In the genomic region with DNA sequence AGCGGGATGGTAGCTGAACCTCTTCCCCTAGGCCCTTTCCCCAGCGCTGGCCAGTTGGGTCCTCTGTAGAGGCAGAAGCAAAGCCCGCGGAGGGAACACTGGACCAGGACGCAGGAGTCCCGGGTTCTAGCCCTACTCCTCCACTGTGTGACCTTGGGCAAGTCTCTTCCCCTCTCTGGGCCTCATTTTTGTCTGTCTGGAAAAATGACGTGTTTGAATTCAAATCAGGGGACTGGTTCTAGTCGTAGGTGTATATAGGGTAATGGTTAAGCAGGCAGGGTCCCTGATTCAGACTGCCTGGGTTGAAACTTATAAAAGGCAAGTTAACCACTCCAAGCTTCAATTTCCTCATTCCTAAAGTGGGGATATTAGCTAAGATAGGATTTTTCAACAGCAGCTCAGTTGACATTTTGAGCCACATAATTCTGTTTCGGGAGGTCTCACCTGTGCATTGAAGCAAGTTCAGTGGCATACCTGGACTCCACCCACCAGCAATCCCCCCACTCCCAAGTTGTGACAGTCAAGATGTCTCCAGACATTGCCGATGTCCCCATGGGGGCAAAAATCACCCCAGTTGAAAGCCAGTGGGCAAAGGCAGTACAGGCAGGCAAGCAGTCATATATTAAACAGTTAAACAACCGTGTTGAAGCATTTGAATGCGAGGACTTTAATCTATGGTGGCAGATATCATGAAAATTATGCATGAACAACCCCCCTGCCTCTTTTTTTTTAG, we compare ENCODE assay signal across 1 cellular context.
TF ChIP-seq lines count a peak whose summit lies in the region.

No MANE protein-coding gene starts in this region.

TF ChIP-seq in HepG2, 621 proteins besides CTCF, POLR2A, EP300 and RAD21 (continues in another document):
- TF ChIP-seq MXI1 (IDR thresholded peaks at IDR 0.05; ENCODE audit: borderline replicate concordance, low read depth, low read length) (no peak), ZNF740 (CRISPR knock-in tag; IDR thresholded peaks at IDR 0.05) (no peak), TOPORS (CRISPR knock-in tag; IDR thresholded peaks at IDR 0.05) (no peak), ZNF318 (CRISPR knock-in tag; IDR thresholded peaks at IDR 0.05) (no peak), GRHL1 (CRISPR knock-in tag; conservative IDR thresholded peaks at IDR 0.05) (no peak), NONO (IDR thresholded peaks at IDR 0.05) (no peak), NONO (CRISPR knock-in tag; conservative IDR thresholded peaks at IDR 0.05) (0 out of 2 replicates have a peak, but pooled peaks have one; percentile 4), AGO1 (IDR thresholded peaks at IDR 0.05; ENCODE audit: low read depth, low read length, poor library complexity, severe bottlenecking) (peak; percentile 4), RXRA (CRISPR knock-in tag; IDR thresholded peaks at IDR 0.05) (peak; percentile 10; the same call in 1 of the 2 replicates), AGO2 (optimal IDR thresholded peaks at IDR 0.05; ENCODE audit: low read depth, low read length) (no peak), TBX2 (CRISPR knock-in tag; IDR thresholded peaks at IDR 0.05; ENCODE audit: borderline replicate concordance) (no peak), ZC3H4 (CRISPR knock-in tag; IDR thresholded peaks at IDR 0.05; ENCODE audit: borderline replicate concordance) (0 out of 2 replicates have a peak, but pooled peaks have one; percentile 28), TEAD2 (CRISPR knock-in tag; IDR thresholded peaks at IDR 0.05) (no peak), ZNF629 (CRISPR knock-in tag; conservative IDR thresholded peaks at IDR 0.05) (0 out of 2 replicates have a peak, but pooled peaks have one; percentile 7), ZEB1 (IDR thresholded peaks at IDR 0.05; ENCODE audit: insufficient replicate concordance, low read depth) (peak; percentile 36), ZBTB8A (CRISPR knock-in tag; IDR thresholded peaks at IDR 0.05; ENCODE audit: borderline replicate concordance, low read depth) (no peak), NCOA2 (CRISPR knock-in tag; IDR thresholded peaks at IDR 0.05) (0 out of 2 replicates have a peak, but pooled peaks have one; percentile 10), CREB3 (CRISPR knock-in tag; IDR thresholded peaks at IDR 0.05) (no peak), ADNP (CRISPR knock-in tag; IDR thresholded peaks at IDR 0.05) (peak; percentile 48; the same call in 1 of the 2 replicates), MXD4 (CRISPR knock-in tag; IDR thresholded peaks at IDR 0.05) (no peak), ZMYM3 (CRISPR knock-in tag; IDR thresholded peaks at IDR 0.05) (peak; percentile 95)
- TF ChIP-seq, protein P1, sequence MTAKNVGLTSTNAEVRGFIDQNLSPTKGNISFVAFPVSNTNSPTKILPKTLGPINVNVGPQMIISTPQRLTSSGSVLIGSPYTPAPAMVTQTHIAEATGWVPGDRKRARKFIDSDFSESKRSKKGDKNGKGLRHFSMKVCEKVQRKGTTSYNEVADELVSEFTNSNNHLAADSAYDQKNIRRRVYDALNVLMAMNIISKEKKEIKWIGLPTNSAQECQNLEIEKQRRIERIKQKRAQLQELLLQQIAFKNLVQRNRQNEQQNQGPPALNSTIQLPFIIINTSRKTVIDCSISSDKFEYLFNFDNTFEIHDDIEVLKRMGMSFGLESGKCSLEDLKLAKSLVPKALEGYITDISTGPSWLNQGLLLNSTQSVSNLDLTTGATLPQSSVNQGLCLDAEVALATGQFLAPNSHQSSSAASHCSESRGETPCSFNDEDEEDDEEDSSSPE (CRISPR knock-in tag; IDR thresholded peaks at IDR 0.05), result no peak
- TF ChIP-seq, protein P2, sequence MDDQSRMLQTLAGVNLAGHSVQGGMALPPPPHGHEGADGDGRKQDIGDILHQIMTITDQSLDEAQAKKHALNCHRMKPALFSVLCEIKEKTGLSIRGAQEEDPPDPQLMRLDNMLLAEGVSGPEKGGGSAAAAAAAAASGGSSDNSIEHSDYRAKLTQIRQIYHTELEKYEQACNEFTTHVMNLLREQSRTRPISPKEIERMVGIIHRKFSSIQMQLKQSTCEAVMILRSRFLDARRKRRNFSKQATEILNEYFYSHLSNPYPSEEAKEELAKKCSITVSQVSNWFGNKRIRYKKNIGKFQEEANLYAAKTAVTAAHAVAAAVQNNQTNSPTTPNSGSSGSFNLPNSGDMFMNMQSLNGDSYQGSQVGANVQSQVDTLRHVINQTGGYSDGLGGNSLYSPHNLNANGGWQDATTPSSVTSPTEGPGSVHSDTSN (CRISPR knock-in tag; IDR thresholded peaks at IDR 0.05; ENCODE audit: borderline replicate concordance), result peak; percentile 39; the same call in 1 of the 2 replicates
- TF ChIP-seq, protein P3, sequence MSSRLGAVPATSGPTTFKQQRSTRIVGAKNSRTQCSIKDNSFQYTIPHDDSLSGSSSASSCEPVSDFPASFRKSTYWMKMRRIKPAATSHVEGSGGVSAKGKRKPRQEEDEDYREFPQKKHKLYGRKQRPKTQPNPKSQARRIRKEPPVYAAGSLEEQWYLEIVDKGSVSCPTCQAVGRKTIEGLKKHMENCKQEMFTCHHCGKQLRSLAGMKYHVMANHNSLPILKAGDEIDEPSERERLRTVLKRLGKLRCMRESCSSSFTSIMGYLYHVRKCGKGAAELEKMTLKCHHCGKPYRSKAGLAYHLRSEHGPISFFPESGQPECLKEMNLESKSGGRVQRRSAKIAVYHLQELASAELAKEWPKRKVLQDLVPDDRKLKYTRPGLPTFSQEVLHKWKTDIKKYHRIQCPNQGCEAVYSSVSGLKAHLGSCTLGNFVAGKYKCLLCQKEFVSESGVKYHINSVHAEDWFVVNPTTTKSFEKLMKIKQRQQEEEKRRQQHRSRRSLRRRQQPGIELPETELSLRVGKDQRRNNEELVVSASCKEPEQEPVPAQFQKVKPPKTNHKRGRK (CRISPR knock-in tag; IDR thresholded peaks at IDR 0.05), result no peak
- TF ChIP-seq, protein P4, sequence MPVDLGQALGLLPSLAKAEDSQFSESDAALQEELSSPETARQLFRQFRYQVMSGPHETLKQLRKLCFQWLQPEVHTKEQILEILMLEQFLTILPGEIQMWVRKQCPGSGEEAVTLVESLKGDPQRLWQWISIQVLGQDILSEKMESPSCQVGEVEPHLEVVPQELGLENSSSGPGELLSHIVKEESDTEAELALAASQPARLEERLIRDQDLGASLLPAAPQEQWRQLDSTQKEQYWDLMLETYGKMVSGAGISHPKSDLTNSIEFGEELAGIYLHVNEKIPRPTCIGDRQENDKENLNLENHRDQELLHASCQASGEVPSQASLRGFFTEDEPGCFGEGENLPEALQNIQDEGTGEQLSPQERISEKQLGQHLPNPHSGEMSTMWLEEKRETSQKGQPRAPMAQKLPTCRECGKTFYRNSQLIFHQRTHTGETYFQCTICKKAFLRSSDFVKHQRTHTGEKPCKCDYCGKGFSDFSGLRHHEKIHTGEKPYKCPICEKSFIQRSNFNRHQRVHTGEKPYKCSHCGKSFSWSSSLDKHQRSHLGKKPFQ (CRISPR knock-in tag; IDR thresholded peaks at IDR 0.05; ENCODE audit: insufficient replicate concordance), result no peak
- TF ChIP-seq, protein P5, sequence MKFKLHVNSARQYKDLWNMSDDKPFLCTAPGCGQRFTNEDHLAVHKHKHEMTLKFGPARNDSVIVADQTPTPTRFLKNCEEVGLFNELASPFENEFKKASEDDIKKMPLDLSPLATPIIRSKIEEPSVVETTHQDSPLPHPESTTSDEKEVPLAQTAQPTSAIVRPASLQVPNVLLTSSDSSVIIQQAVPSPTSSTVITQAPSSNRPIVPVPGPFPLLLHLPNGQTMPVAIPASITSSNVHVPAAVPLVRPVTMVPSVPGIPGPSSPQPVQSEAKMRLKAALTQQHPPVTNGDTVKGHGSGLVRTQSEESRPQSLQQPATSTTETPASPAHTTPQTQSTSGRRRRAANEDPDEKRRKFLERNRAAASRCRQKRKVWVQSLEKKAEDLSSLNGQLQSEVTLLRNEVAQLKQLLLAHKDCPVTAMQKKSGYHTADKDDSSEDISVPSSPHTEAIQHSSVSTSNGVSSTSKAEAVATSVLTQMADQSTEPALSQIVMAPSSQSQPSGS (CRISPR knock-in tag; IDR thresholded peaks at IDR 0.05), result no peak
